Comparison of ENCODE assay signal across 1 cellular context in genomic region chr19:50646074-50646807, GRCh38.
A peak's percentile ranks its signal among the peaks of the same experiment; 100 is the strongest.
TF ChIP-seq lines count a peak whose summit lies in the region.

No MANE protein-coding gene starts in this region.

TF ChIP-seq in K562, 482 proteins besides CTCF, POLR2A, EP300 and RAD21 (continued from another document):
- no peak for TF ChIP-seq GABPA (tag; conservative IDR thresholded peaks at IDR 0.05; ENCODE audit: low read depth)
- TF ChIP-seq NR2C1 (IDR thresholded peaks at IDR 0.05), result no peak
- TF ChIP-seq NR2C1 (tag; IDR thresholded peaks at IDR 0.05), result no peak
- no peak for TF ChIP-seq NBN (IDR thresholded peaks at IDR 0.05; ENCODE audit: low read depth)
- TF ChIP-seq ZNF395 (CRISPR knock-in tag; IDR thresholded peaks at IDR 0.05), result no peak
- TF ChIP-seq THRB (CRISPR knock-in tag; conservative IDR thresholded peaks at IDR 0.05), result peak; percentile 55; the same call in 1 of the 2 replicates
- peak; percentile 49 for TF ChIP-seq GTF3C2 (IDR thresholded peaks at IDR 0.05; ENCODE audit: borderline replicate concordance, extremely low read depth, insufficient read length)
- TF ChIP-seq ZNF507 (tag; conservative IDR thresholded peaks at IDR 0.05), result no peak
- no peak for TF ChIP-seq C11orf30 (IDR thresholded peaks at IDR 0.05; ENCODE audit: low read depth)
- peak; percentile 32; the same call in 1 of the 2 replicates for TF ChIP-seq SMARCE1 (IDR thresholded peaks at IDR 0.05)
- 0 out of 2 replicates have a peak, but pooled peaks have one; percentile 31 for TF ChIP-seq HDAC2 (IDR thresholded peaks at IDR 0.05)
- peak; percentile 30 for TF ChIP-seq E2F8 (IDR thresholded peaks at IDR 0.05; ENCODE audit: low read depth, partially characterized antibody)
- TF ChIP-seq ARNT (IDR thresholded peaks at IDR 0.05), result peak in 1 of 2 experiments; percentile 33; a peak in 1 of 4 replicates
- peak; percentile 61 for TF ChIP-seq MEIS2 (IDR thresholded peaks at IDR 0.05; ENCODE audit: partially characterized antibody)
- TF ChIP-seq ZNF384 (IDR thresholded peaks at IDR 0.05; ENCODE audit: low read depth, low read length), result peak; percentile 69
- TF ChIP-seq JUND (IDR thresholded peaks at IDR 0.05; ENCODE audit: borderline replicate concordance, low read depth, low read length), result peak; percentile 77
- peak; percentile 25; the same call in 1 of the 3 replicates for TF ChIP-seq JUND (tag; IDR thresholded peaks at IDR 0.05; ENCODE audit: borderline replicate concordance, low read depth, low read length)
- TF ChIP-seq DPF2 (IDR thresholded peaks at IDR 0.05), result peak; percentile 76
- no peak for TF ChIP-seq RNF219 (CRISPR knock-in tag; IDR thresholded peaks at IDR 0.05)
- no peak for TF ChIP-seq ZNF592 (IDR thresholded peaks at IDR 0.05)
- no peak for TF ChIP-seq ZNF277 (CRISPR knock-in tag; IDR thresholded peaks at IDR 0.05; ENCODE audit: borderline replicate concordance)
- TF ChIP-seq RBM25 (IDR thresholded peaks at IDR 0.05; ENCODE audit: low read depth, low read length, severe bottlenecking), result peak; percentile 43
- TF ChIP-seq MYNN (IDR thresholded peaks at IDR 0.05), result no peak
- TF ChIP-seq MYNN (CRISPR knock-in tag; IDR thresholded peaks at IDR 0.05), result no peak
- no peak for TF ChIP-seq MIER1 (IDR thresholded peaks at IDR 0.05; ENCODE audit: low read depth)
- TF ChIP-seq TCF3 (CRISPR knock-in tag; IDR thresholded peaks at IDR 0.05), result no peak
- no peak for TF ChIP-seq CXXC5 (CRISPR knock-in tag; IDR thresholded peaks at IDR 0.05)
- TF ChIP-seq FUS (optimal IDR thresholded peaks at IDR 0.05; ENCODE audit: low read depth, low read length), result no peak
- TF ChIP-seq MAX (CRISPR knock-in tag; IDR thresholded peaks at IDR 0.05), result no peak
- no peak for TF ChIP-seq ZNF354B (CRISPR knock-in tag; IDR thresholded peaks at IDR 0.05)
- peak; percentile 93 for TF ChIP-seq SMARCA5 (IDR thresholded peaks at IDR 0.05)
- no peak for TF ChIP-seq TCF7L2 (IDR thresholded peaks at IDR 0.05; ENCODE audit: low read depth, low read length)
- no peak for TF ChIP-seq MCM5 (IDR thresholded peaks at IDR 0.05; ENCODE audit: low read depth)
- TF ChIP-seq ZBTB12 (CRISPR knock-in tag; IDR thresholded peaks at IDR 0.05), result no peak
- no peak for TF ChIP-seq KLF10 (CRISPR knock-in tag; IDR thresholded peaks at IDR 0.05)
- TF ChIP-seq ZBTB17 (CRISPR knock-in tag; IDR thresholded peaks at IDR 0.05), result no peak
- TF ChIP-seq MCM3 (IDR thresholded peaks at IDR 0.05), result no peak
- TF ChIP-seq JUN (IDR thresholded peaks at IDR 0.05; ENCODE audit: borderline replicate concordance, low read depth, low read length), result peak; percentile 52; the same call in 1 of the 2 replicates
- TF ChIP-seq JUN (CRISPR knock-in tag; IDR thresholded peaks at IDR 0.05; ENCODE audit: borderline replicate concordance), result no peak
- no peak for TF ChIP-seq CREB3L1 (IDR thresholded peaks at IDR 0.05; ENCODE audit: borderline replicate concordance, low read depth)
- TF ChIP-seq ZNF12 (CRISPR knock-in tag; IDR thresholded peaks at IDR 0.05), result no peak
- no peak for TF ChIP-seq ZKSCAN8 (CRISPR knock-in tag; IDR thresholded peaks at IDR 0.05)
